Comparison of ENCODE assay signal across 8 cellular contexts in genomic region chr10:11165591-11166543, GRCh38.
DNase-seq lines count a peak whose midpoint lies in the region; ATAC-seq and TF ChIP-seq lines count a peak whose summit lies in the region.

No MANE protein-coding gene starts in this region.

- H3K9me3 ChIP-seq in esophagus (ENCODE audit: control insufficient read depth in 2 of 2, insufficient read depth in 1 of 2, low read depth in 1 of 2, low read length in 1 of 2) (no peaks in the 10 kb centered on the region), upper lobe of left lung (no peaks in the 10 kb centered on the region)

- H3K36me3 Mint-ChIP-seq in activated CD4-positive, alpha-beta memory T cell treated with anti-CD3 and anti-CD28 coated beads, Interleukin-2, amount 10 ng/mL, durations not matched to agents 7 days and 5 days (ENCODE audit: low read depth), result peaks cover 18% of the 10 kb centered on the region
- H3K36me3 Mint-ChIP-seq in natural killer cell treated with Interleukin-12 subunit alpha and Interleukin-12 subunit beta and Interleukin-15 and Interleukin-18, amount 100 ng/mL, for 72 hours, result peaks cover 22% of the 10 kb centered on the region

- POLR2A ChIA-PET in activated CD4-positive, alpha-beta memory T cell treated with anti-CD3 and anti-CD28 coated beads, Interleukin-2, amount 10 ng/mL, durations not matched to agents 7 days and 5 days (lab: Charles Lee), result interaction anchor here (0.7 to 18.3 kb wide), 18 partner anchors 12 to 149 kb away, joined by 3 to 1515 read pairs (median 7); partner anchors contain the start of gene CELF2

- H3K27me3 ChIP-seq in esophagus (ENCODE audit: control insufficient read depth in 1 of 2, insufficient read depth in 2 of 2, low read length in 2 of 2) (no peaks in the 10 kb centered on the region), upper lobe of left lung (no peaks in the 10 kb centered on the region)

- H3K36me3 ChIP-seq in esophagus (ENCODE audit: control insufficient read depth in 2 of 2, insufficient read depth in 2 of 2, low read length in 1 of 2), result no peaks in the 10 kb centered on the region
- H3K36me3 ChIP-seq in upper lobe of left lung, result peaks cover 0 to 2% (median 0%) of the 10 kb centered on the region in 4 donors

- CTCF ChIA-PET in activated CD4-positive, alpha-beta memory T cell treated with anti-CD3 and anti-CD28 coated beads, Interleukin-2, amount 10 ng/mL, durations not matched to agents 7 days and 5 days (lab: Charles Lee), result interaction anchor here (0.7 to 7.7 kb wide), 14 partner anchors 10 to 151 kb away, joined by 3 to 85 read pairs (median 4); no protein-coding TSS in a partner anchor

- no peaks in the 10 kb centered on the region for H3K27me3 Mint-ChIP-seq in activated CD4-positive, alpha-beta memory T cell treated with anti-CD3 and anti-CD28 coated beads, Interleukin-2, amount 10 ng/mL, durations not matched to agents 7 days and 5 days
- H3K27me3 Mint-ChIP-seq in natural killer cell treated with Interleukin-12 subunit alpha and Interleukin-12 subunit beta and Interleukin-15 and Interleukin-18, amount 100 ng/mL, for 72 hours, result no peaks in the 10 kb centered on the region

- no peak overlapping the region for H3K4me3 Mint-ChIP-seq in activated CD4-positive, alpha-beta memory T cell treated with anti-CD3 and anti-CD28 coated beads, Interleukin-2, amount 10 ng/mL, durations not matched to agents 7 days and 5 days
- H3K4me3 Mint-ChIP-seq in natural killer cell treated with Interleukin-12 subunit alpha and Interleukin-12 subunit beta and Interleukin-15 and Interleukin-18, amount 100 ng/mL, for 72 hours, result no peak overlapping the region

- DNase-seq in GM10266 (ENCODE audit: extremely low spot score), result peak; percentile 78
- peak; percentile 10 for DNase-seq in H4 (ENCODE audit: low spot score)
- no peak for DNase-seq in LNCaP clone FGC (ENCODE audit: low read depth)
- DNase-seq in activated CD4-positive, alpha-beta memory T cell treated with anti-CD3 and anti-CD28 coated beads, Interleukin-2, amount 10 ng/mL, durations not matched to agents 7 days and 5 days, result peak; percentile 82
- peak; percentile 78 for DNase-seq in natural killer cell treated with Interleukin-12 subunit alpha and Interleukin-12 subunit beta and Interleukin-15 and Interleukin-18, amount 100 ng/mL, for 72 hours (ENCODE audit: low spot score)
- peak; percentile 64 to 89 for DNase-seq in upper lobe of left lung
- DNase-seq in putamen (ENCODE audit: low spot score), result no peak

- TF ChIP-seq CTCF in GM10266 (IDR thresholded peaks at IDR 0.05; ENCODE audit: control insufficient read depth, insufficient read depth, low read depth, missing control alignments) (peak; percentile 61), LNCaP clone FGC (IDR thresholded peaks at IDR 0.05; ENCODE audit: control insufficient read depth, extremely low read depth, insufficient read depth) (peak; percentile 47), upper lobe of left lung (IDR thresholded peaks at IDR 0.05) (peak; percentile 23 to 55 (median 46))

- peaks cover 32% of the 10 kb centered on the region for H3K4me1 Mint-ChIP-seq in activated CD4-positive, alpha-beta memory T cell treated with anti-CD3 and anti-CD28 coated beads, Interleukin-2, amount 10 ng/mL, durations not matched to agents 7 days and 5 days
- H3K4me1 Mint-ChIP-seq in natural killer cell treated with Interleukin-12 subunit alpha and Interleukin-12 subunit beta and Interleukin-15 and Interleukin-18, amount 100 ng/mL, for 72 hours (ENCODE audit: low read depth in 2 of 2), result peaks cover 39 to 41% of the 10 kb centered on the region in 2 donors

- no peak overlapping the region for H3K4me3 ChIP-seq in LNCaP clone FGC (ENCODE audit: low read depth, low read length)
- H3K4me3 ChIP-seq in esophagus (ENCODE audit: low read depth in 1 of 2, low read length in 2 of 2), result peak overlapping the region; percentile 55 to 61
- H3K4me3 ChIP-seq in upper lobe of left lung, result peak overlapping the region; percentile 27 to 57 (median 55)

- ATAC-seq in natural killer cell treated with Interleukin-12 subunit alpha and Interleukin-12 subunit beta and Interleukin-15 and Interleukin-18, amount 100 ng/mL, for 72 hours, result peak; percentile 56 to 63
- ATAC-seq in upper lobe of left lung (ENCODE audit: low FRiP score in 2 of 2), result peak; percentile 54 to 70

- H3K27ac ChIP-seq in esophagus (ENCODE audit: low read depth in 2 of 2, low read length in 1 of 2) (peak overlapping the region; percentile 81 to 84), upper lobe of left lung (peak overlapping the region; percentile 89 to 97 (median 92))

- peaks cover 4 to 7% of the 10 kb centered on the region in 2 donors for H3K4me1 ChIP-seq in esophagus (ENCODE audit: control insufficient read depth in 2 of 2, insufficient read depth in 2 of 2, low read length in 1 of 2)
- H3K4me1 ChIP-seq in upper lobe of left lung, result peaks cover 30 to 55% (median 40%) of the 10 kb centered on the region in 4 donors

- H3K27ac Mint-ChIP-seq in activated CD4-positive, alpha-beta memory T cell treated with anti-CD3 and anti-CD28 coated beads, Interleukin-2, amount 10 ng/mL, durations not matched to agents 7 days and 5 days, result peak overlapping the region; percentile 100
- H3K27ac Mint-ChIP-seq in natural killer cell treated with Interleukin-12 subunit alpha and Interleukin-12 subunit beta and Interleukin-15 and Interleukin-18, amount 100 ng/mL, for 72 hours, result no peak overlapping the region

- 6 to 7% methylated on average over 44 of the region's 44 CpGs for WGBS in esophagus, 2 donors
- 28 to 51% methylated on average over 11 to 31 of the region's 44 CpGs for WGBS in upper lobe of left lung, 2 donors

- TF ChIP-seq EP300 in upper lobe of left lung (IDR thresholded peaks at IDR 0.05), result no peak

- TF ChIP-seq POLR2A in upper lobe of left lung (IDR thresholded peaks at IDR 0.05), result peak in 2 of 4 donors; percentile 39 to 59

- peaks cover 3% of the 10 kb centered on the region for H3K9me3 Mint-ChIP-seq in activated CD4-positive, alpha-beta memory T cell treated with anti-CD3 and anti-CD28 coated beads, Interleukin-2, amount 10 ng/mL, durations not matched to agents 7 days and 5 days
- no peaks in the 10 kb centered on the region for H3K9me3 Mint-ChIP-seq in natural killer cell treated with Interleukin-12 subunit alpha and Interleukin-12 subunit beta and Interleukin-15 and Interleukin-18, amount 100 ng/mL, for 72 hours

Comparison
In these comparisons a context has a peak if more than half of its experiments do, and no peak if none do; other contexts are left out.
1. DNase-seq: peak in GM10266 (single experiment), H4 (single experiment), activated CD4-positive, alpha-beta memory T cell treated with anti-CD3 and anti-CD28 coated beads, Interleukin-2, amount 10 ng/mL, durations not matched to agents 7 days and 5 days (single experiment), natural killer cell treated with Interleukin-12 subunit alpha and Interleukin-12 subunit beta and Interleukin-15 and Interleukin-18, amount 100 ng/mL, for 72 hours (single experiment) and upper lobe of left lung (2 of 2); none in LNCaP clone FGC (single experiment) and putamen (single experiment).
2. Peak in every context shown above with its lines, with median percentiles within 50 percentile points of each other: CTCF ChIP-seq.